Comparison of ENCODE assay signal across 23 cellular contexts in the genomic region with DNA sequence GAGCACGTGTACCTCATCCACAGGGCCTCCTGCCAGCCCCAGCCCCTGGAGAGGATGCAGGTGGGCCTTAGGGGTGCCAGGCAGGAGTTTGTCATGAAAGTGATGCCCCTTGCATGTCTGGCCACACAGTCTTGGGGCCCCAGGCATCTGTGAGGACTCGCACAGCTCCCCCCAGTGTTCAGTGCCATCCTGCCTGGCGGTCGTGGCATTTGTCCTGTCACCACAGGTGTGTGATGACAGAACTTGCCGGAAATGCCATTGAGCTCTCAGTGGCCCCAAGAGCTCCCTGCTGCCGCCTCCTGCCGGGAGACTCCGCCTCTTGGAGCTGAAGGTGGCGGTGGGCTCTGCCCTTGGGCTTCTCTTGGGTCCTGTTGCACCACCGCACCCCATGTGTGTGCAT. TPM values are rescaled to one million over a fixed set of nuclear protein-coding genes. Genes with fewer than 3 reads are reported as not detected.
DNase-seq lines count a peak whose midpoint lies in the region; ATAC-seq, FAIRE-seq and TF ChIP-seq lines count a peak whose summit lies in the region.
"Had no signal": no experiment of that assay in that cellular context is flagged by ENCODE, and none has a peak within 500 bp of the region (broad histone marks: within the 10 kb centered on the region; RNA-seq: fewer than 3 reads in every experiment).

No MANE protein-coding gene starts in this region.

- H2BK120ac ChIP-seq in H1 (replicated peaks; ENCODE audit: low read depth, low read length) (no peak overlapping the region), neuronal stem cell (ENCODE audit: low read depth, low read length) (no peak overlapping the region)

- no peak overlapping the region for H3K27ac Mint-ChIP-seq in natural killer cell

- H2BK12ac ChIP-seq in H1 (ENCODE audit: low read depth, low read length), result no peak overlapping the region
- no peak overlapping the region for H2BK12ac ChIP-seq in neuronal stem cell (ENCODE audit: low read length)

- H3K36me3 ChIP-seq in Karpas-422 (ENCODE audit: insufficient read depth, low read length) (no peaks in the 10 kb centered on the region), H1 (ENCODE audit: control insufficient read depth in 2 of 4, insufficient read depth in 4 of 4, low read length in 3 of 4) (peaks cover 0 to 10% (median 1%) of the 10 kb centered on the region in 4 experiments; a peak in 4 of 8 replicates), neuronal stem cell (replicated peaks in 1 of 2; ENCODE audit: control insufficient read depth in 2 of 2, insufficient read depth in 2 of 2, low read length in 2 of 2) (peaks cover 20 to 48% of the 10 kb centered on the region in 2 donors), right atrium auricular region (peaks cover 37% of the 10 kb centered on the region)

- H3K9me2 ChIP-seq in Karpas-422 (replicated peaks; ENCODE audit: insufficient read depth, low read length), result no peaks in the 10 kb centered on the region
- H3K9me2 ChIP-seq: SK-N-SH had no signal

- H3K18ac ChIP-seq in H1 (ENCODE audit: extremely low read depth, low read length) (no peak overlapping the region), neuronal stem cell (ENCODE audit: low read length) (no peak overlapping the region)

- WGBS in H1 (ENCODE audit: extremely low coverage in 1 of 2, insufficient coverage in 1 of 2, insufficient read length in 1 of 2, insufficient replicate concordance in 2 of 2, low coverage in 1 of 2, low lambda C conversion rate in 2 of 2, missing lambda C conversion rate in 1 of 2), 2 experiments, result 83% methylated on average over 10 of the region's 10 CpGs; no CpG with 5 or more reads in 1 of the 2 experiments
- WGBS in neuronal stem cell (ENCODE audit: extremely low coverage in 2 of 2, insufficient read length in 2 of 2, insufficient replicate concordance in 1 of 2), 2 donors, result no CpG with 5 or more reads among the region's 10 CpGs

- H3K23me2 ChIP-seq in H1 (ENCODE audit: low read depth, low read length), result no peaks in the 10 kb centered on the region

- no peak overlapping the region for H4K5ac ChIP-seq in H1 (ENCODE audit: insufficient read length, low read depth, low read length)

- H2AFZ ChIP-seq in Karpas-422 (ENCODE audit: low read length) (no peak overlapping the region), H1 (ENCODE audit: low read length) (no peak overlapping the region), neuronal stem cell (ENCODE audit: low read length) (no peak overlapping the region)

- peaks cover 11% of the 10 kb centered on the region for H3K36me3 Mint-ChIP-seq in natural killer cell

- H2BK15ac ChIP-seq in H1 (ENCODE audit: low read length), result no peak overlapping the region
- no peak overlapping the region for H2BK15ac ChIP-seq in neuronal stem cell (ENCODE audit: low read length)

- ATAC-seq in HG02970 (IDR thresholded peaks at IDR 0.05; ENCODE audit: low FRiP score, unreplicated experiment) (no peak), natural killer cell (no peak)
- ATAC-seq: GM12878, K562 had no signal

- H3K9me3 ChIP-seq in Karpas-422 (ENCODE audit: low read length) (no peaks in the 10 kb centered on the region), H1 (ENCODE audit: insufficient read depth in 2 of 2, low read depth in 1 of 2, low read length in 1 of 2) (no peaks in the 10 kb centered on the region), neuronal stem cell (replicated peaks in 1 of 2; ENCODE audit: control insufficient read depth in 2 of 2, insufficient read depth in 1 of 2, low read depth in 1 of 2, low read length in 2 of 2) (no peaks in the 10 kb centered on the region), right atrium auricular region (no peaks in the 10 kb centered on the region)
- H3K9me3 ChIP-seq: SK-N-SH had no signal

- H3K56ac ChIP-seq in H1 (replicated peaks; ENCODE audit: insufficient read length, low read depth, low read length), result no peak overlapping the region

- H4K91ac ChIP-seq in H1 (replicated peaks; ENCODE audit: insufficient read length, low read length), result no peak overlapping the region
- no peak overlapping the region for H4K91ac ChIP-seq in neuronal stem cell (ENCODE audit: low read depth, low read length, poor library complexity)

- H3K4me2 ChIP-seq in Karpas-422 (ENCODE audit: low read depth, low read length, poor library complexity, severe bottlenecking) (no peak overlapping the region), H1 (ENCODE audit: insufficient read depth in 1 of 2, low read depth in 2 of 2, low read length in 2 of 2) (no peak overlapping the region), neuronal stem cell (ENCODE audit: insufficient read depth, low read length, poor library complexity, severe bottlenecking) (no peak overlapping the region)
- H3K4me2 ChIP-seq: SK-N-SH had no signal

- CTCF ChIA-PET in H1 (lab: Charles Lee; ENCODE audit: partially characterized antibody), result interaction anchor here (0.7 to 2.5 kb wide), 6 partner anchors 11 to 119 kb away, joined by 3 to 9 read pairs (median 4); no protein-coding TSS in a partner anchor

- H3K4me3 ChIP-seq in Karpas-422 (ENCODE audit: low read length) (no peak overlapping the region), H1 (ENCODE audit: extremely low read depth in 1 of 4, insufficient read depth in 2 of 4, low read depth in 3 of 4, low read length in 4 of 4) (no peak overlapping the region), neuronal stem cell (ENCODE audit: low read length in 2 of 2) (no peak overlapping the region), right atrium auricular region (no peak overlapping the region)
- H3K4me3 ChIP-seq: GM12878, K562 had no signal

- H3K23ac ChIP-seq in H1 (ENCODE audit: insufficient read length), result no peak overlapping the region
- peak overlapping the region; percentile 65 for H3K23ac ChIP-seq in neuronal stem cell (ENCODE audit: low read depth, low read length, poor library complexity)

- DNase-seq in Karpas-422, result peak; percentile 63
- DNase-seq in H1 (ENCODE audit: low read depth in 1 of 2, low spot score in 2 of 2), result no peak
- DNase-seq in neuronal stem cell (ENCODE audit: low spot score), result no peak
- no peak for DNase-seq in hypothalamus (lab: John Stamatoyannopoulos, UW)
- DNase-seq in right atrium auricular region (ENCODE audit: low spot score), result no peak
- DNase-seq in natural killer cell, result no peak
- DNase-seq: ACHN, C1 segment of cervical spinal cord, DND-41, NCI-H1694 treated with DMSO at 0.1 percent for 48 hours, NCI-H2107, NCI-H2227 treated with DMSO at 0.1 percent for 48 hours, NCI-H510A treated with DMSO at 0.1 percent for 48 hours, NCI-H774, SHP77 treated with DMSO at 0.1 percent for 48 hours, SK-N-SH had no signal

- no peak overlapping the region for H3K4me3 Mint-ChIP-seq in natural killer cell

- H4K20me1 ChIP-seq in Karpas-422 (ENCODE audit: insufficient read depth, low read depth, low read length) (no peaks in the 10 kb centered on the region), H1 (replicated peaks in 1 of 2; ENCODE audit: control insufficient read depth in 1 of 2, insufficient read depth in 2 of 2, low read length in 2 of 2) (peaks cover 8 to 9% of the 10 kb centered on the region in 2 experiments)

- H3K79me2 ChIP-seq in Karpas-422 (ENCODE audit: low read length), result no peaks in the 10 kb centered on the region
- H3K79me2 ChIP-seq in H1 (ENCODE audit: control insufficient read depth in 1 of 2, insufficient read depth in 2 of 2, low read length in 2 of 2), result no peaks in the 10 kb centered on the region

- H3K4me1 ChIP-seq in Karpas-422 (ENCODE audit: low read length) (peaks cover 20% of the 10 kb centered on the region), H1 (replicated peaks in 1 of 4; ENCODE audit: control insufficient read depth in 3 of 4, insufficient read depth in 4 of 4, low read length in 3 of 4) (no peaks in the 10 kb centered on the region), neuronal stem cell (ENCODE audit: control insufficient read depth in 2 of 2, insufficient read depth in 1 of 2, low read depth in 1 of 2, low read length in 2 of 2) (no peaks in the 10 kb centered on the region), right atrium auricular region (peaks cover 0 to 16% of the 10 kb centered on the region in 2 donors)

- TF ChIP-seq EP300 in H1 (IDR thresholded peaks at IDR 0.05; ENCODE audit: borderline replicate concordance in 1 of 2, low read depth in 2 of 2, low read length in 2 of 2), result no peak

- no peaks in the 10 kb centered on the region for H3K9me3 Mint-ChIP-seq in natural killer cell

- H4K8ac ChIP-seq in H1 (ENCODE audit: extremely low read depth, insufficient read depth, low read length), result no peak overlapping the region
- no peak overlapping the region for H4K8ac ChIP-seq in neuronal stem cell (ENCODE audit: low read depth, low read length)

- intact Hi-C loops in natural killer cell (cut with micrococcal nuclease), result no loop called here

- H2BK20ac ChIP-seq in H1 (ENCODE audit: low read length), result no peak overlapping the region

- peaks cover 0 to 19% of the 10 kb centered on the region in 2 donors for H3K4me1 Mint-ChIP-seq in natural killer cell

- TF ChIP-seq RAD21 in H1 (IDR thresholded peaks at IDR 0.05 in 1 of 2, conservative IDR thresholded peaks at IDR 0.05 in 1 of 2; ENCODE audit: low read depth in 2 of 2, low read length in 2 of 2), result peak in 1 of 2 experiments; percentile 25; a peak in 1 of 4 replicates

- no peak overlapping the region for H2BK5ac ChIP-seq in H1 (ENCODE audit: low read depth, low read length)
- peak overlapping the region; percentile 29 for H2BK5ac ChIP-seq in neuronal stem cell (ENCODE audit: low read length)

- H3K27me3 ChIP-seq in Karpas-422 (ENCODE audit: low read length) (no peaks in the 10 kb centered on the region), H1 (replicated peaks in 1 of 4; ENCODE audit: control insufficient read depth in 3 of 4, extremely low read depth in 1 of 4, insufficient read depth in 3 of 4, low read length in 3 of 4) (no peaks in the 10 kb centered on the region), neuronal stem cell (ENCODE audit: control insufficient read depth in 3 of 3, insufficient read depth in 3 of 3, low read depth in 1 of 3, low read length in 3 of 3) (no peaks in the 10 kb centered on the region), right atrium auricular region (no peaks in the 10 kb centered on the region)

- H2AK5ac ChIP-seq in H1 (ENCODE audit: low read depth, low read length) (no peak overlapping the region), neuronal stem cell (ENCODE audit: low read depth, low read length) (no peak overlapping the region)

- no peak for FAIRE-seq in H1 (lab: Jason Lieb, UNC)
- FAIRE-seq: G401.6, GM12878, H54 had no signal

- TF ChIP-seq POLR2A in H1 (IDR thresholded peaks at IDR 0.05; ENCODE audit: control extremely low read depth in 1 of 2, low read depth in 2 of 2, low read length in 2 of 2), result no peak

- H3K79me1 ChIP-seq in H1 (ENCODE audit: low read depth, low read length), result peaks cover 5% of the 10 kb centered on the region
- H3K79me1 ChIP-seq in neuronal stem cell (ENCODE audit: low read depth, low read length), result no peaks in the 10 kb centered on the region

- no peak overlapping the region for H3K14ac ChIP-seq in H1 (ENCODE audit: insufficient read length)
- H3K14ac ChIP-seq in neuronal stem cell (ENCODE audit: low read length), result no peak overlapping the region

- no peaks in the 10 kb centered on the region for H3K27me3 Mint-ChIP-seq in natural killer cell (ENCODE audit: low read depth in 2 of 2)

- H3K9ac ChIP-seq in Karpas-422 (ENCODE audit: low read length) (no peak overlapping the region), H1 (replicated peaks in 1 of 4; ENCODE audit: extremely low read depth in 1 of 4, low read depth in 3 of 4, low read length in 3 of 4) (no peak overlapping the region), neuronal stem cell (ENCODE audit: low read depth, low read length, poor library complexity) (peak overlapping the region; percentile 12)
- H3K9ac ChIP-seq: SK-N-SH had no signal

- TF ChIP-seq CTCF in GM12873 (IDR thresholded peaks at IDR 0.05; ENCODE audit: insufficient read depth, low read depth, low read length, missing control alignments) (peak; percentile 17), H1 (IDR thresholded peaks at IDR 0.05; ENCODE audit: control extremely low read depth in 1 of 3, insufficient read depth in 1 of 3, low read depth in 1 of 3, low read length in 3 of 3) (peak in 2 of 3 experiments; percentile 13 to 29; a peak in 2 of 4 replicates), right atrium auricular region (IDR thresholded peaks at IDR 0.05) (no peak), natural killer cell (IDR thresholded peaks at IDR 0.05) (no peak)

- H3K4ac ChIP-seq in H1 (replicated peaks; ENCODE audit: insufficient read length, low read depth, low read length), result no peak overlapping the region
- H3K4ac ChIP-seq in neuronal stem cell (ENCODE audit: low read length), result no peak overlapping the region

- POLR2A ChIA-PET in H1 (lab: Charles Lee; ENCODE audit: partially characterized antibody), result interaction anchor here (0.5 to 0.6 kb wide), 2 partner anchors 261 to 1255 kb away, joined by 3 read pairs; no protein-coding TSS in a partner anchor

- H3K27ac ChIP-seq in Karpas-422 (ENCODE audit: low read length) (no peak overlapping the region), H1 (ENCODE audit: low read depth, low read length) (no peak overlapping the region), neuronal stem cell (replicated peaks; ENCODE audit: low read length) (no peak overlapping the region), right atrium auricular region (no peak overlapping the region)

RNA-seq across cellular contexts. Expression of a gene that starts 30.6 kb away (rescaled TPM):
- total RNA-seq in Karpas-422 (2014; rRNA removed; shearing (Covaris generic); ENCODE audit: low replicate concordance), result 53.5 and 109 TPM in 2 replicates
- total RNA-seq in H1 (2021; fragmentation: NEBNext Ultra II Directional; extraction: Animal tissue kit (Norgen Biotek cat#: 25700)), result 126 and 138 TPM in 2 replicates
- polyA plus RNA-seq in H1 (2011; rRNA removed), result 214 and 260 TPM in 2 replicates
- polyA plus RNA-seq in H1 (2011; cell fraction: cytosol; rRNA removed), result 209 TPM
- 180 TPM for polyA plus RNA-seq in H1 (2011; cell fraction: nucleus; rRNA removed)
- polyA plus RNA-seq in H1 (2012, experiment 1 of 2), result 119 to 168 TPM (median 157 TPM) in 4 replicates
- polyA plus RNA-seq in H1 (2012, experiment 2 of 2), result 141 TPM
- polyA plus RNA-seq in H1 (2013, experiment 1 of 2), result 137 TPM
- polyA plus RNA-seq in H1 (2013, experiment 2 of 2), result 131 TPM
- 39.2 and 45.4 TPM in 2 replicates for polyA minus RNA-seq in H1 (2011; rRNA and poly(A)+ RNA removed)
- 68.0 TPM for polyA minus RNA-seq in H1 (2011; cell fraction: cytosol; rRNA and poly(A)+ RNA removed)
- polyA minus RNA-seq in H1 (2011; cell fraction: nucleus; rRNA and poly(A)+ RNA removed), result 67.0 TPM
- 69.1 TPM for polyA plus RNA-seq in neuronal stem cell (2013, experiment 1 of 2)
- 69.0 TPM for polyA plus RNA-seq in neuronal stem cell (2013, experiment 2 of 2)
- total RNA-seq in right atrium auricular region (100 to 1,000 TPM in 1 of 2 donors, 10 to 100 TPM in 1; 95.9 to 128 TPM), natural killer cell (10 to 100 TPM; 81.4 to 88.4 (median 84.6) TPM)

RNA-seq across cellular contexts. Expression of a gene that starts 33.9 kb away (rescaled TPM):
- total RNA-seq in Karpas-422 (2014; rRNA removed; shearing (Covaris generic); ENCODE audit: low replicate concordance), result 19.1 and 22.6 TPM in 2 replicates
- 42.4 and 42.6 TPM in 2 replicates for total RNA-seq in H1 (2021; fragmentation: NEBNext Ultra II Directional; extraction: Animal tissue kit (Norgen Biotek cat#: 25700))
- 11.7 and 16.9 TPM in 2 replicates for polyA plus RNA-seq in H1 (2011; rRNA removed)
- 17.9 TPM for polyA plus RNA-seq in H1 (2011; cell fraction: cytosol; rRNA removed)
- 47.6 TPM for polyA plus RNA-seq in H1 (2011; cell fraction: nucleus; rRNA removed)
- polyA plus RNA-seq in H1 (2012, experiment 1 of 2), result 21.7 to 24.9 TPM (median 23.7 TPM) in 4 replicates
- 5.0 TPM for polyA plus RNA-seq in H1 (2012, experiment 2 of 2)
- polyA plus RNA-seq in H1 (2013, experiment 1 of 2), result 17.0 TPM
- polyA plus RNA-seq in H1 (2013, experiment 2 of 2), result 15.9 TPM
- 51.4 and 59.5 TPM in 2 replicates for polyA minus RNA-seq in H1 (2011; rRNA and poly(A)+ RNA removed)
- 16.6 TPM for polyA minus RNA-seq in H1 (2011; cell fraction: cytosol; rRNA and poly(A)+ RNA removed)
- 25.7 TPM for polyA minus RNA-seq in H1 (2011; cell fraction: nucleus; rRNA and poly(A)+ RNA removed)
- 23.2 TPM for polyA plus RNA-seq in neuronal stem cell (2013, experiment 1 of 2)
- polyA plus RNA-seq in neuronal stem cell (2013, experiment 2 of 2), result 23.6 TPM
- 10 to 100 TPM; 27.2 to 29.6 TPM for total RNA-seq in right atrium auricular region
- 100 to 1,000 TPM in 2 of 3 donors, 10 to 100 TPM in 1; 77.9 to 112 (median 104) TPM for total RNA-seq in natural killer cell

RNA-seq across cellular contexts. Expression of a gene that starts 52.1 kb away (rescaled TPM):
- total RNA-seq in Karpas-422 (2014; rRNA removed; shearing (Covaris generic); ENCODE audit: low replicate concordance), result not detected in 2 replicates
- total RNA-seq in H1 (2021; fragmentation: NEBNext Ultra II Directional; extraction: Animal tissue kit (Norgen Biotek cat#: 25700)), result 4.4 and 4.5 TPM in 2 replicates
- 2.0 and 3.1 TPM in 2 replicates for polyA plus RNA-seq in H1 (2011; rRNA removed)
- 1.1 TPM for polyA plus RNA-seq in H1 (2011; cell fraction: cytosol; rRNA removed)
- polyA plus RNA-seq in H1 (2011; cell fraction: nucleus; rRNA removed), result 6.5 TPM
- polyA plus RNA-seq in H1 (2012, experiment 1 of 2), result 2.9 to 8.2 TPM (median 6.9 TPM) in 4 replicates
- polyA plus RNA-seq in H1 (2012, experiment 2 of 2), result 5.6 TPM
- 3.7 TPM for polyA plus RNA-seq in H1 (2013, experiment 1 of 2)
- 4.0 TPM for polyA plus RNA-seq in H1 (2013, experiment 2 of 2)
- 0.54 and 0.66 TPM in 2 replicates for polyA minus RNA-seq in H1 (2011; rRNA and poly(A)+ RNA removed)
- polyA minus RNA-seq in H1 (2011; cell fraction: cytosol; rRNA and poly(A)+ RNA removed), result 3.4 TPM
- 1.6 TPM for polyA minus RNA-seq in H1 (2011; cell fraction: nucleus; rRNA and poly(A)+ RNA removed)
- polyA plus RNA-seq in neuronal stem cell (2013, experiment 1 of 2), result 1.4 TPM
- 1.4 TPM for polyA plus RNA-seq in neuronal stem cell (2013, experiment 2 of 2)
- total RNA-seq in right atrium auricular region (not detected), natural killer cell (not detected)
- total RNA-seq: GM12878, K562, RPMI7951 had no signal
- polyA plus RNA-seq: GM12878, K562 had no signal

Comparison
In these comparisons a context has a peak if more than half of its experiments do, and no peak if none do; other contexts are left out.
1. CTCF ChIP-seq: peak in GM12873 (single experiment) and H1 (2 of 3); none in right atrium auricular region (0 of 2) and natural killer cell (single experiment).